ENCODE assay signal across 1 cellular context in the genomic region with DNA sequence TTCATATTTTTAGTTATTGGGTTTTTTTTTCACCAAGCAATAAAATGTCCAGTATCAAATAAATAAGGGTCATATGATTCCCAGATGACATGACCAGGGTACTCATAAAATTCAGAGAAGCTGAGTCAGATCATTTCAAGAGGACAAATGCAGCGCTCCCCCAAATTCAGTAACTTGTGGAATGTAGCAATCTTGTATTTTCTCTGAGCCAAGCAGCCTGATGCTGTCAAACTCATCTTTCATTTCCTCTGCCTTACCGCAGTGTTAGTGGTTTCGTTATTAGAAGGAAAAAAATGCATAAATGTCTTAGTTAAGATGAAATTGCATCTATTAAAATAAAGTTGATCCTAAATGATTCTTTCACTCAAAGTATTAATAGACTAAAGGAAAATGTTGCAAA.
TF ChIP-seq lines count a peak whose summit lies in the region.

No MANE protein-coding gene starts in this region.

TF ChIP-seq in SK-N-SH, 30 proteins besides CTCF, POLR2A, EP300 and RAD21 (continued from another document):
- TF ChIP-seq NRF1 (IDR thresholded peaks at IDR 0.05; ENCODE audit: low read depth, low read length): no peak
- no peak for TF ChIP-seq JUND (IDR thresholded peaks at IDR 0.05)
- no peak for TF ChIP-seq POLR2AphosphoS5 (IDR thresholded peaks at IDR 0.05; ENCODE audit: low read depth, low read length)
